21 cellular contexts compared by ENCODE assay signal in the genomic region with DNA sequence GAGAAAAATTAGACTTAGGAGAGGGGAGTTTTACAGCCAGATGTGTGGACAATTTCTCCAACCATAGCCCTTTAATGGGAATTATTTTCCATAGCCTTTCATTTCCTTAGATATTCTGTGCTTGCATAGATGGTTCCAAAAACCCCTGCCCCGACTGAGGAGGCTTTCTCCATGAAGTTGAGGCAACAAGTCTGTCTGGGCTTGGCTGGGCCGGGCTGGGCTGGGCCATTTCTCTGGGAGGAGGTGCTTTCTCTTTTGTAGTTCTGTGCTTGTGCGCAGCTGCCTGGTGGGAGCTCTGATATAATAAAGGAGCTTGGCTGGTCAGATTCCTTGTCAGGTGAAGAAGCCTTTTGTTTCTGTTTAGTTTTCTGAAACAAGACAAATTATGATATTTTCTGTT.
A peak's percentile ranks its signal among the peaks of the same experiment; 100 is the strongest.
DNase-seq lines count a peak whose midpoint lies in the region; ATAC-seq, FAIRE-seq and TF ChIP-seq lines count a peak whose summit lies in the region.
"Had no signal": no experiment of that assay in that cellular context is flagged by ENCODE, and none has a peak within 500 bp of the region (broad histone marks: within the 10 kb centered on the region; RNA-seq: fewer than 3 reads in every experiment).

No MANE protein-coding gene starts in this region.

- no peak for FAIRE-seq in pancreas (lab: Jason Lieb, UNC)
- FAIRE-seq: A204.1, GM12878, TTC549 had no signal

- H3K4me3 ChIP-seq in pancreas, result no peak overlapping the region
- peak overlapping the region in 1 of 3 donors; percentile 27 for H3K4me3 ChIP-seq in breast epithelium
- H3K4me3 ChIP-seq: GM12878, lung, smooth muscle cell had no signal

- H3K9me3 ChIP-seq in pancreas, result no peaks in the 10 kb centered on the region
- no peaks in the 10 kb centered on the region for H3K9me3 ChIP-seq in breast epithelium
- H3K9me3 ChIP-seq: SK-N-SH had no signal

- ATAC-seq in left cardiac atrium (peak; percentile 80 to 86), pancreas (peak; percentile 53 to 71 (median 58)), HG03196 (IDR thresholded peaks at IDR 0.05; ENCODE audit: unreplicated experiment) (no peak), HG03442 (IDR thresholded peaks at IDR 0.05; ENCODE audit: unreplicated experiment) (no peak)
- ATAC-seq: esophagus mucosa; GM12878; stimulated activated naive CD8-positive, alpha-beta T cell treated with anti-CD3 and anti-CD28 coated beads, Interleukin-15, Interleukin-2, amounts not matched to agents 100 U/mL and 50 U/mL, for 24 hours had no signal

- H3K27ac ChIP-seq in pancreas (no peak overlapping the region), breast epithelium (peak overlapping the region in 1 of 2 donors; percentile 71)

- H3K36me3 ChIP-seq in pancreas, result no peaks in the 10 kb centered on the region
- no peaks in the 10 kb centered on the region for H3K36me3 ChIP-seq in breast epithelium

- no peak for TF ChIP-seq POLR2A in breast epithelium (IDR thresholded peaks at IDR 0.05)

- WGBS in pancreas, 2 donors, result 63 to 68% methylated on average over 3 of the region's 3 CpGs

- H3K27me3 ChIP-seq in pancreas, result no peaks in the 10 kb centered on the region
- no peaks in the 10 kb centered on the region for H3K27me3 ChIP-seq in breast epithelium

- H3K4me1 ChIP-seq in pancreas (no peaks in the 10 kb centered on the region), breast epithelium (no peaks in the 10 kb centered on the region)

- no peak for TF ChIP-seq CTCF in pancreas (IDR thresholded peaks at IDR 0.05)
- no peak for TF ChIP-seq CTCF in breast epithelium (IDR thresholded peaks at IDR 0.05)

- intact Hi-C loops in left cardiac atrium (cut with DNase I), result no loop called here
- intact Hi-C loops in pancreas (cut with DNase I), result no loop called here
- intact Hi-C loops in breast epithelium (cut with DNase I; ENCODE audit: low total_unique reads), result loop anchor here (1.0 kb wide), 1 partner anchor 29 kb away; no protein-coding TSS in a partner anchor

- peak; percentile 35 for DNase-seq in NCI-H345 (lab: John Stamatoyannopoulos, UW)
- no peak for DNase-seq in NCI-H345 treated with DMSO at 0.1 percent for 48 hours (lab: John Stamatoyannopoulos, UW; ENCODE audit: unreplicated experiment)
- DNase-seq in left cardiac atrium, result peak; percentile 62
- peak in 2 of 6 donors; percentile 33 to 54 for DNase-seq in pancreas
- no peak for DNase-seq in HUDEP-2 (lab: John Stamatoyannopoulos, UW; ENCODE audit: unreplicated experiment in 76 of 76)
- no peak for DNase-seq in breast epithelium (ENCODE audit: low spot score in 2 of 2)
- DNase-seq: activated CD4-positive, alpha-beta memory T cell treated with anti-CD3 and anti-CD28 coated beads, Interleukin-2, amount 10 ng/mL, durations not matched to agents 7 days and 5 days; CD4-positive, alpha-beta T cell; KBM-7; NCI-H1105; NCI-H226; SK-N-SH; stimulated activated naive CD8-positive, alpha-beta T cell treated with anti-CD3 and anti-CD28 coated beads, Interleukin-15, Interleukin-2, amounts not matched to agents 100 U/mL and 50 U/mL, for 24 hours had no signal

Comparison
In these comparisons a context has a peak if more than half of its experiments do, and no peak if none do; other contexts are left out.
1. DNase-seq: peak in NCI-H345 (single experiment) and left cardiac atrium (single experiment); none in NCI-H345 treated with DMSO at 0.1 percent for 48 hours (single experiment), HUDEP-2 (0 of 76) and breast epithelium (0 of 2).
2. ATAC-seq: peak in left cardiac atrium (2 of 2) and pancreas (4 of 4); none in HG03196 (single experiment) and HG03442 (single experiment).